Comparison of ENCODE assay signal across 22 cellular contexts in genomic region chr12:18551703-18552102, GRCh38.
"Had no signal": no experiment of that assay in that cellular context is flagged by ENCODE, and none has a peak within 500 bp of the region (broad histone marks: within the 10 kb centered on the region; RNA-seq: fewer than 3 reads in every experiment).

No MANE protein-coding gene starts in this region.

- H3K36me3 ChIP-seq: cardiac muscle cell, MG63 had no signal

- H3K4me2 ChIP-seq: PC-9 had no signal

- H3K27me3 ChIP-seq: body of pancreas, cardiac muscle cell, MG63 had no signal

- H3K4me1 ChIP-seq: body of pancreas had no signal

- H3K9me3 ChIP-seq: body of pancreas, MG63 had no signal

- DNase-seq: activated CD4-positive, alpha-beta T cell treated with anti-CD3 and anti-CD28 coated beads for 48 hours; activated CD4-positive, alpha-beta T cell treated with anti-CD3 and anti-CD28 coated beads, Interleukin-2, amount 50 U/mL, for 4 hours; activated CD4-positive, CD25-positive, alpha-beta regulatory T cell treated with anti-CD3 and anti-CD28 coated beads, Interleukin-2, amount 50 U/mL, for 72 hours; activated CD8-positive, alpha-beta T cell treated with anti-CD3 and anti-CD28 coated beads, Interleukin-2, amount 10 ng/mL, durations not matched to agents 7 days and 5 days; activated effector memory CD4-positive, alpha-beta T cell treated with Interleukin-2 at 50 U/mL for 16 hours; activated naive CD4-positive, alpha-beta T cell; activated T-cell treated with anti-CD3 and anti-CD28 coated beads, Interleukin-2, amount 50 U/mL, for 24 hours; aorta; body of pancreas; MG63; NCI-H1105; NCI-H1436; NCI-H1694 treated with DMSO at 0.1 percent for 48 hours; NCI-H2029 treated with DMSO at 0.1 percent for 48 hours; NCI-H345; NCI-H510A treated with DMSO at 0.1 percent for 48 hours; NCI-H69; NK-92 treated with Interleukin-12 subunit alpha and Interleukin-12 subunit beta, amount 100 ng/mL, for 24 hours; PC-9; SHP77 treated with DMSO at 0.1 percent for 48 hours had no signal

- H3K27ac ChIP-seq: body of pancreas, cardiac muscle cell, PC-9 had no signal

- ATAC-seq: activated CD8-positive, alpha-beta T cell treated with anti-CD3 and anti-CD28 coated beads, Interleukin-2, amount 10 ng/mL, durations not matched to agents 7 days and 5 days; body of pancreas; WTC11 had no signal

- H2AFZ ChIP-seq: PC-9 had no signal

- H3K4me3 ChIP-seq: body of pancreas, cardiac muscle cell, MG63, PC-9 had no signal
